Comparison of ENCODE assay signal across 10 cellular contexts in genomic region chr22:42708393-42708792, GRCh38.
"Had no signal": no experiment of that assay in that cellular context is flagged by ENCODE, and none has a peak within 500 bp of the region (broad histone marks: within the 10 kb centered on the region; RNA-seq: fewer than 3 reads in every experiment).

No MANE protein-coding gene starts in this region.

- DNase-seq: GM23248, GOT3, H7, HFFc6, IMR-90, KBM-7 had no signal

- H3K36me3 ChIP-seq: HAP-1 had no signal

- ATAC-seq: HCT116 had no signal

- H3K4me3 ChIP-seq: GM23248, HAP-1 had no signal

- FAIRE-seq: HTR-8/SVneo had no signal

- H3K4me2 ChIP-seq: KMS-11 had no signal

- H2AFZ ChIP-seq: GM23248 had no signal

- H3K27ac ChIP-seq: GM23248, KMS-11 had no signal

- H3K9ac ChIP-seq: GM23248, KMS-11 had no signal
